ENCODE assay signal across 25 cellular contexts in genomic region chr6:158332237-158332636, GRCh38. TPM values are rescaled to one million over a fixed set of nuclear protein-coding genes. Genes with fewer than 3 reads are reported as not detected.
A peak's percentile ranks its signal among the peaks of the same experiment; 100 is the strongest.
DNase-seq lines count a peak whose midpoint lies in the region; ATAC-seq and TF ChIP-seq lines count a peak whose summit lies in the region.
"Had no signal": no experiment of that assay in that cellular context is flagged by ENCODE, and none has a peak within 500 bp of the region (broad histone marks: within the 10 kb centered on the region; RNA-seq: fewer than 3 reads in every experiment).

No MANE protein-coding gene starts in this region.

- no peaks in the 10 kb centered on the region for H3K27me3 ChIP-seq in esophagus muscularis mucosa
- no peaks in the 10 kb centered on the region for H3K27me3 ChIP-seq in left lung
- H3K27me3 ChIP-seq in gastrocnemius medialis, result no peaks in the 10 kb centered on the region
- H3K27me3 ChIP-seq: SJCRH30 had no signal

- no peak overlapping the region for H3K4me3 Mint-ChIP-seq in neural crest cell
- H3K4me3 Mint-ChIP-seq: CD8-positive, alpha-beta T cell; GM23338 had no signal

- peaks cover 9% of the 10 kb centered on the region for H3K9me3 Mint-ChIP-seq in neural crest cell

- H3K36me3 Mint-ChIP-seq in neural crest cell (ENCODE audit: low read depth), result peaks cover 27% of the 10 kb centered on the region

- H3K9me3 ChIP-seq in esophagus muscularis mucosa (no peaks in the 10 kb centered on the region), left lung (peaks cover 0 to 12% of the 10 kb centered on the region in 2 donors), gastrocnemius medialis (no peaks in the 10 kb centered on the region)
- H3K9me3 ChIP-seq: Caco-2, SJCRH30 had no signal

- H3K4me3 ChIP-seq in esophagus muscularis mucosa (no peak overlapping the region), left lung (no peak overlapping the region), gastrocnemius medialis (no peak overlapping the region)
- H3K4me3 ChIP-seq: GM23338, PC-9, SJCRH30 had no signal

- H3K36me3 ChIP-seq in esophagus muscularis mucosa (no peaks in the 10 kb centered on the region), left lung (no peaks in the 10 kb centered on the region), gastrocnemius medialis (peaks cover 0 to 7% of the 10 kb centered on the region in 2 donors)

- H3K4me1 ChIP-seq in esophagus muscularis mucosa, result peaks cover 0 to 6% (median 0%) of the 10 kb centered on the region in 4 donors
- no peaks in the 10 kb centered on the region for H3K4me1 ChIP-seq in left lung
- peaks cover 6 to 19% of the 10 kb centered on the region in 2 donors for H3K4me1 ChIP-seq in gastrocnemius medialis
- H3K4me1 ChIP-seq: SJCRH30 had no signal

- H3K4me1 Mint-ChIP-seq in neural crest cell, result peaks cover 5% of the 10 kb centered on the region

- TF ChIP-seq POLR2A in esophagus muscularis mucosa (IDR thresholded peaks at IDR 0.05; ENCODE audit: low read depth), result no peak
- TF ChIP-seq POLR2A in gastrocnemius medialis (IDR thresholded peaks at IDR 0.05), result no peak

- no peaks in the 10 kb centered on the region for H3K27me3 Mint-ChIP-seq in neural crest cell (ENCODE audit: low read depth)

- intact Hi-C loops in esophagus muscularis mucosa (cut with DNase I), result no loop called here
- intact Hi-C loops in left lung (cut with DNase I), result no loop called here
- intact Hi-C loops in gastrocnemius medialis (cut with DNase I; ENCODE audit: low total_unique reads), result no loop called here

- peak; percentile 24 for DNase-seq in esophagus muscularis mucosa (ENCODE audit: extremely low spot score)
- no peak for DNase-seq in left lung
- DNase-seq in neural crest cell (ENCODE audit: low read depth, low spot score), result no peak
- no peak for DNase-seq in gastrocnemius medialis
- no peak for DNase-seq in NOMO-1 treated with DMSO at 0.1 percent for 48 hours (lab: John Stamatoyannopoulos, UW; ENCODE audit: unreplicated experiment)
- DNase-seq in stimulated activated naive CD8-positive, alpha-beta T cell treated with anti-CD3 and anti-CD28 coated beads, Interleukin-15, Interleukin-2, amounts not matched to agents 100 U/mL and 50 U/mL, for 24 hours, result no peak
- DNase-seq: C1 segment of cervical spinal cord; Caco-2; CD8-positive, alpha-beta T cell; HCEC 1CT; Karpas-422; NCI-H1105; NCI-H146; NCI-H1930; NCI-H2107; NCI-H446 treated with DMSO at 0.1 percent for 48 hours; NCI-H526; NCI-H82; NK-92 treated with Interleukin-12 subunit alpha and Interleukin-12 subunit beta, amount 100 ng/mL, for 24 hours; PC-9; SJCRH30 had no signal

- WGBS in esophagus muscularis mucosa, result 97% methylated on average over 2 of the region's 2 CpGs

- in situ Hi-C loops in gastrocnemius medialis (cut with MboI; ENCODE audit: low sequenced_read_pairs in 4 of 4), result no loop called here

- no peak for TF ChIP-seq EP300 in esophagus muscularis mucosa (IDR thresholded peaks at IDR 0.05)

- TF ChIP-seq CTCF in esophagus muscularis mucosa (IDR thresholded peaks at IDR 0.05) (no peak), left lung (IDR thresholded peaks at IDR 0.05) (no peak), neural crest cell (conservative IDR thresholded peaks at IDR 0.05) (no peak), gastrocnemius medialis (IDR thresholded peaks at IDR 0.05 in 4 of 5, conservative IDR thresholded peaks at IDR 0.05 in 1 of 5) (no peak)

- peak overlapping the region; percentile 78 for H3K27ac Mint-ChIP-seq in neural crest cell (ENCODE audit: unreplicated experiment)
- H3K27ac Mint-ChIP-seq: CD8-positive, alpha-beta T cell; GM23338 had no signal

- no peak overlapping the region for H3K27ac ChIP-seq in esophagus muscularis mucosa (replicated peaks in 1 of 4)
- no peak overlapping the region for H3K27ac ChIP-seq in left lung
- H3K27ac ChIP-seq in gastrocnemius medialis, result no peak overlapping the region
- H3K27ac ChIP-seq: PC-9, SJCRH30 had no signal

- ATAC-seq in left lung, result peak; percentile 90
- no peak for ATAC-seq in gastrocnemius medialis
- no peak for ATAC-seq in HG03354 (IDR thresholded peaks at IDR 0.05; ENCODE audit: poor library complexity, severe bottlenecking, unreplicated experiment)
- no peak for ATAC-seq in stimulated activated naive CD8-positive, alpha-beta T cell treated with anti-CD3 and anti-CD28 coated beads, Interleukin-15, Interleukin-2, amounts not matched to agents 100 U/mL and 50 U/mL, for 24 hours
- ATAC-seq: CD8-positive, alpha-beta T cell; GM23338; Right ventricle myocardium inferior; SK-N-SH treated with all-trans-retinoic acid at 6 μM for 48 hours had no signal

RNA-seq across cellular contexts. Expression of gene TULP4, which starts 20.0 kb away (rescaled TPM):
- total RNA-seq in esophagus muscularis mucosa (100 to 1,000 TPM; 129 to 170 (median 156) TPM), left lung (10 to 100 TPM; 69.7 to 86.8 TPM), neural crest cell (106 and 115 TPM in 2 replicates), gastrocnemius medialis (10 to 100 TPM; 59.8 to 99.2 (median 88.6) TPM)
